In the genomic region with DNA sequence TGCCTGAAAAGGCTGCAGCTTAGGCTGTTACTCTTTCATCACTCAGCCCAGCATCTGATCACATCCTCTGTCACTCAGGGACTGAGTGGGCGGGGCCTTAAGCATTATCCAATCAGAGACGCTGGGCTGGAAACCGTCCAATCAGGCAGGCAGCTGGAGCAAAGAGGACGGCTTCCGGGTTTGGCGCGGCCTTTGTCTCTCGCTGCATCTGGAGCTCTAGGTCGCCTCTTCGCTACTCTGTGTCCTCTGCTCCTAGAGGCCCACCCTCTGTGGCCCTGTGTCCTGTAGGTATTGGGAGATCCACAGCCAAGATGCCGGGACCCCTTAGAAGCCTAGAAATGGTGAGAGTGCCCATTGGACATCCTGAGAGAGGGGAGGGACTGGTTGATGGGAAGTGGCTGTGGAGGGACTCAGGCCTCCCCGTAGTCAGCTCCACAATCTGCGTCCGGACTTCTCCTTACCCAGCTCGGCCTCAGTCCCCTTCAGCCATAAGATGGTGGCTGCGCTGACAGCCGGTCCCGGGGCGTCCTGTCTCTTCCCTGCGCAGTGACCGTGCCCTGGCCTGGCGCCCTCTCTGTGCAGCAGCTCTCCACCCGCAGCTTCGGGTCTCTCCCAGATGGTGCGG, we compare ENCODE assay signal across 8 cellular contexts. TPM values are rescaled to one million over a fixed set of nuclear protein-coding genes. Genes with fewer than 3 reads are reported as not detected.
A peak's percentile ranks its signal among the peaks of the same experiment; 100 is the strongest.
DNase-seq lines count a peak whose midpoint lies in the region; ATAC-seq, FAIRE-seq and TF ChIP-seq lines count a peak whose summit lies in the region.

TSS of gene ZNF486 (plus strand) at position 195 of the 625 bp plus-strand sequence. CDS start at position 312, 117 bp downstream.

- H3K9ac ChIP-seq in K562 (ENCODE audit: insufficient read depth in 1 of 2, low read depth in 2 of 2, low read length in 2 of 2), result peak within 1 kb of the TSS in 1 of 2 experiments; percentile 68; a peak in 2 of 4 replicates

- 7% methylated on average over 21 of the region's 25 CpGs for WGBS in K562 (ENCODE audit: insufficient coverage, low coverage, missing lambda C conversion rate)

- no peak for TF ChIP-seq EP300 in K562 (IDR thresholded peaks at IDR 0.05; ENCODE audit: low read length)

- peak within 1 kb of the TSS; percentile 53 for H3K27ac ChIP-seq in HL-60 (replicated peaks)
- peak within 1 kb of the TSS; percentile 55; the same call in 2 of the 3 replicates for H3K27ac ChIP-seq in K562 (ENCODE audit: extremely low read depth, low read depth, low read length)

- H3K27me3 ChIP-seq in HL-60 (ENCODE audit: insufficient read depth, poor library complexity, severe bottlenecking) (no peaks in the 10 kb centered on the region), K562 (ENCODE audit: control insufficient read depth in 2 of 2, insufficient read depth in 2 of 2, low read length in 2 of 2) (no peaks in the 10 kb centered on the region)

- BruUV-seq in K562 (replicated peaks; lab: Mats Ljungman, UMichigan), result TSS peak; percentile 75

- in situ Hi-C loops in K562 (cut with MboI), result no loop called here

- POLR2A ChIA-PET in K562 (lab: Yijun Ruan, JAX), result interaction anchor here (0.9 to 1.2 kb wide), 3 partner anchors 9 to 68 kb away, joined by 3 to 5 read pairs (median 5); no protein-coding TSS in a partner anchor

- H3K9me3 ChIP-seq in K562 (replicated peaks; ENCODE audit: control insufficient read depth, insufficient read depth, low read depth, low read length), result no peaks in the 10 kb centered on the region

- H3K79me2 ChIP-seq in K562 (ENCODE audit: control insufficient read depth, insufficient read depth, low read length), result no peaks in the 10 kb centered on the region

- CTCF ChIA-PET in K562 (lab: Yijun Ruan, JAX; ENCODE audit: low intra/inter-chr PET ratio), result no interaction called here

- no peaks in the 10 kb centered on the region for H3K36me3 ChIP-seq in K562 (ENCODE audit: control insufficient read depth, insufficient read depth, low read length)

- H3K4me3 ChIP-seq in AG09309 (ENCODE audit: control insufficient read depth, low read depth, low read length) (peak within 1 kb of the TSS; percentile 97), HL-60 (replicated peaks; ENCODE audit: insufficient read depth, low read length) (peak within 1 kb of the TSS; percentile 28), K562 (peak within 1 kb of the TSS; percentile 38), retinal pigment epithelial cell (ENCODE audit: low read length) (peak within 1 kb of the TSS; percentile 96)

- TF ChIP-seq RAD21 in K562 (CRISPR knock-in tag; conservative IDR thresholded peaks at IDR 0.05 in 1 of 2, IDR thresholded peaks at IDR 0.05 in 1 of 2), result no peak

- TF ChIP-seq CTCF in AG09309 (IDR thresholded peaks at IDR 0.05; ENCODE audit: control insufficient read depth, insufficient read depth, low read depth, low read length, missing control alignments) (no peak), HL-60 (IDR thresholded peaks at IDR 0.05; ENCODE audit: insufficient read depth, low read length) (no peak), K562 (IDR thresholded peaks at IDR 0.05 in 2 of 3, conservative IDR thresholded peaks at IDR 0.05 in 1 of 3; ENCODE audit: insufficient read depth in 2 of 3, low read depth in 1 of 3, low read length in 3 of 3) (no peak), retinal pigment epithelial cell (conservative IDR thresholded peaks at IDR 0.05; ENCODE audit: low read depth, low read length) (no peak)

- H3K4me2 ChIP-seq in K562 (ENCODE audit: insufficient read depth, low read length), result peak within 1 kb of the TSS; percentile 49; the same call in 1 of the 2 replicates

- no peak for FAIRE-seq in K562 (lab: Jason Lieb, UNC)

- TF ChIP-seq POLR2A in K562 (conservative IDR thresholded peaks at IDR 0.05), result no peak

- intact Hi-C loops in K562 (cut with micrococcal nuclease), result no loop called here

- DNase-seq in AG09309 (ENCODE audit: low read depth) (peak; percentile 89), HL-60 (ENCODE audit: low read depth in 1 of 2, low spot score in 1 of 2) (peak; percentile 21 to 80), T-helper 22 cell (ENCODE audit: low read depth) (peak; percentile 82), K562 (ENCODE audit: extremely low read depth in 1 of 4, low spot score in 3 of 4) (peak; percentile 17 to 73 (median 27)), iPS DF 4.7 (ENCODE audit: extremely low read depth, low spot score) (peak; percentile 91), retinal pigment epithelial cell (ENCODE audit: low read depth) (peak; percentile 90), cortex of kidney (lab: John Stamatoyannopoulos, UW) (no peak)

- ATAC-seq in GM19372 (IDR thresholded peaks at IDR 0.05; ENCODE audit: low read depth, unreplicated experiment) (peak; percentile 79), K562 (peak; percentile 84)

- no peaks in the 10 kb centered on the region for H3K4me1 ChIP-seq in K562 (replicated peaks in 1 of 2; ENCODE audit: control insufficient read depth in 2 of 2, insufficient read depth in 2 of 2, low read length in 2 of 2)

- no peaks in the 10 kb centered on the region for H3K9me1 ChIP-seq in K562 (ENCODE audit: control insufficient read depth, insufficient read depth, low read length)

- H2AFZ ChIP-seq in K562 (ENCODE audit: low read depth, low read length), result no peak within 1 kb of the TSS

- H4K20me1 ChIP-seq in K562 (replicated peaks; ENCODE audit: control insufficient read depth, insufficient read depth, low read length), result no peaks in the 10 kb centered on the region

TF ChIP-seq in K562, 482 proteins besides CTCF, POLR2A, EP300 and RAD21 (continues in another document):
- TF ChIP-seq CHCHD3 (CRISPR knock-in tag; IDR thresholded peaks at IDR 0.05), result no peak
- no peak for TF ChIP-seq CREBBP (IDR thresholded peaks at IDR 0.05; ENCODE audit: low read depth, low read length)
- peak; percentile 48 for TF ChIP-seq FOS (IDR thresholded peaks at IDR 0.05; ENCODE audit: extremely low read depth, insufficient read length)
- peak; percentile 20; the same call in 1 of the 2 replicates for TF ChIP-seq POLR2H (tag; IDR thresholded peaks at IDR 0.05; ENCODE audit: low read depth)
- TF ChIP-seq TEAD2 (tag; IDR thresholded peaks at IDR 0.05), result no peak
- TF ChIP-seq MEIS2 (IDR thresholded peaks at IDR 0.05; ENCODE audit: partially characterized antibody), result peak; percentile 76
- TF ChIP-seq ZFX (CRISPR knock-in tag; IDR thresholded peaks at IDR 0.05), result 0 out of 2 replicates have a peak, but pooled peaks have one; percentile 23
- TF ChIP-seq RBBP5 (IDR thresholded peaks at IDR 0.05; ENCODE audit: borderline replicate concordance, insufficient read depth, low read length, poor library complexity, severe bottlenecking), result no peak
- TF ChIP-seq, protein P1, sequence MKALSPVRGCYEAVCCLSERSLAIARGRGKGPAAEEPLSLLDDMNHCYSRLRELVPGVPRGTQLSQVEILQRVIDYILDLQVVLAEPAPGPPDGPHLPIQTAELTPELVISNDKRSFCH (CRISPR knock-in tag; IDR thresholded peaks at IDR 0.05), result no peak
- TF ChIP-seq, protein P1 (tag; IDR thresholded peaks at IDR 0.05), result no peak
- TF ChIP-seq NRF1 (conservative IDR thresholded peaks at IDR 0.05 in 1 of 2, IDR thresholded peaks at IDR 0.05 in 1 of 2), result 0 out of 4 replicates have a peak, but pooled peaks of 1 of the 2 experiments have one; percentile 22
- no peak for TF ChIP-seq RCOR1 (IDR thresholded peaks at IDR 0.05; ENCODE audit: borderline replicate concordance in 1 of 2, low read depth in 2 of 2, low read length in 2 of 2)
- no peak for TF ChIP-seq ZEB2 (IDR thresholded peaks at IDR 0.05)
- peak; percentile 41 for TF ChIP-seq RBFOX2 (IDR thresholded peaks at IDR 0.05; ENCODE audit: low read depth, low read length)
- TF ChIP-seq NFYB (IDR thresholded peaks at IDR 0.05; ENCODE audit: extremely low read depth, insufficient read length), result peak; percentile 79
- no peak for TF ChIP-seq ZNF274 (IDR thresholded peaks at IDR 0.05; ENCODE audit: borderline replicate concordance, low read depth, low read length)

RNA-seq across cellular contexts. Expression of gene ZNF486, which starts in this region (rescaled TPM):
- 0.53 and 1.3 TPM in 2 replicates for total RNA-seq in K562 (2011; cell fraction: chromatin; rRNA removed; ENCODE audit: low replicate concordance)
- total RNA-seq in K562 (2011; cell fraction: nucleolus; rRNA removed), result 1.0 and 1.2 TPM in 2 replicates
- 0.37 and 2.6 TPM in 2 replicates for total RNA-seq in K562 (2011; cell fraction: nucleoplasm; rRNA removed)
- total RNA-seq in K562 (2014; rRNA removed), result 0.50 and 0.78 TPM in 2 replicates
- 1.6 and 2.0 TPM in 2 replicates for total RNA-seq in K562 (2014; rRNA removed; fragmentation: Illumina TruSeq; extraction: Trizol)
- total RNA-seq in K562 (2015; rRNA removed; fragmentation: Illumina TruSeq; extraction: Trizol), result 1.3 and 1.6 TPM in 2 replicates
- total RNA-seq in K562 (2021), result 0.84 and 1.2 TPM in 2 replicates
- polyA plus RNA-seq in K562 (2011; rRNA removed), result 0.12 and 1.2 TPM in 2 replicates
- polyA plus RNA-seq in K562 (2011; cell fraction: cytosol; rRNA removed), result 0.04 and 0.27 TPM in 2 replicates
- 0.46 TPM in 1 of 2 replicates, not detected in the other for polyA plus RNA-seq in K562 (2011; cell fraction: nucleus; rRNA removed)
- 0.64 and 1.4 TPM in 2 replicates for polyA plus RNA-seq in K562 (2012)
- 1.0 and 1.2 TPM in 2 replicates for polyA plus RNA-seq in K562 (2014; fragmentation: Illumina TruSeq; extraction: Trizol)
- polyA plus RNA-seq in K562 (2014; fragmentation: Nextera tagmentation; extraction: Ambion mirVana), result under 1 TPM; 0.39 to 0.50 TPM
- polyA plus RNA-seq in K562 (2014; rRNA removed), result 0.94 and 1.3 TPM in 2 replicates
- 0.15 and 1.5 TPM in 2 replicates for polyA minus RNA-seq in K562 (2011; rRNA and poly(A)+ RNA removed)
- 0.29 TPM in 1 of 2 replicates, not detected in the other for polyA minus RNA-seq in K562 (2011; cell fraction: cytosol; rRNA and poly(A)+ RNA removed)
- polyA minus RNA-seq in K562 (2011; cell fraction: nucleus; rRNA and poly(A)+ RNA removed), result 0.11 and 0.40 TPM in 2 replicates

Comparison
In these comparisons a context has a peak if more than half of its experiments do, and no peak if none do; other contexts are left out.
1. H3K4me3 ChIP-seq: peak in every context shown above with its lines; median percentile 97 in AG09309; 96 in retinal pigment epithelial cell; 38 in K562; 28 in HL-60.